In the genomic region with DNA sequence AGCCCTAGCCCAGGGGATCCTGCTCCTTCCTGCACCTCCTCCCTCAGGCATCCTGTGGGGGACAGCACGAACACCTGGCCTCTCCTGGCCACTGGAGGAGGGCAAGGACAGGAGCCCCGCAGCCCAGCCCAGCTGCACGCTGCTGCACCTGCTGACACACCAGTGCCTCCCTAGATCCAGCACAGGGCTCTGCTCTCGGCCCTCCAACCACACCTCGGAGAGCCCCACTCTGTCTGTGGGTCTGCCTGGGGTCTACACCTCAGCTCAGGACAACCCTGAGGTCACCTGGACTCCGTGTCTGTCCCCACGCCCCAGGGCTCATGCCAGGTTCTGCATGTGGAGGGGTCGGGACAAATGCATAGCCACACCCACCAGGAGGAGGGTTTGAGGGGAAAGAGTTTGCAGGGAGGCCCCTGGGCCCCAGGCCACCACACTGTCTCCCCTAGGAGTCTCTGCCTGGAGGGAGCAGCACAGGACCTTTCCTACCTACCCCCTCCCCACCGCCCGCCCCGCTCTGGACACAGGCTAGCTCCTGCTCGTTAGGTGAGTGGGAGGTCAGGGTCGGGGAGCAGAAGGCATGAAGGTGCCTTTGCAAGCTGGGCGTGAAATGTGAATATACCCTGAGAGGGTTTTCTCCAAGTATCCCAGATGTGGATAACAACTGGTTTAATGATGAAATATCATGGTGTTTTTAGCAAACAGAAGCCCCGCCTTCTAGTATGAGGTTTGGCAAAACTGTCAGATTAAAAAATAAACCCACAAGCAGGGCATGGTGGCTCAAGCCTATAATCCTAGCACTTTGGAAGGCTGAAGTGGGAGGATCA, we compare ENCODE assay signal across 9 cellular contexts. TPM values are rescaled to one million over a fixed set of nuclear protein-coding genes. Genes with fewer than 3 reads are reported as not detected.
A peak's percentile ranks its signal among the peaks of the same experiment; 100 is the strongest.
DNase-seq lines count a peak whose midpoint lies in the region; ATAC-seq and TF ChIP-seq lines count a peak whose summit lies in the region.
"Had no signal": no experiment of that assay in that cellular context is flagged by ENCODE, and none has a peak within 500 bp of the region (broad histone marks: within the 10 kb centered on the region; RNA-seq: fewer than 3 reads in every experiment).

No MANE protein-coding gene starts in this region.

- no peak for TF ChIP-seq POLR2A in vagina (IDR thresholded peaks at IDR 0.05)

- no peak for TF ChIP-seq CTCF in foreskin keratinocyte (conservative IDR thresholded peaks at IDR 0.05)
- TF ChIP-seq CTCF in vagina (IDR thresholded peaks at IDR 0.05) = no peak
- no peak for TF ChIP-seq CTCF in MM.1S (IDR thresholded peaks at IDR 0.05; ENCODE audit: low read length)

- H3K9me3 ChIP-seq in subcutaneous abdominal adipose tissue (ENCODE audit: control insufficient read depth in 5 of 5, low read length in 5 of 5) = no peaks in the 10 kb centered on the region
- H3K9me3 ChIP-seq in vagina = no peaks in the 10 kb centered on the region
- no peaks in the 10 kb centered on the region for H3K9me3 ChIP-seq in MM.1S (replicated peaks; ENCODE audit: insufficient read depth, low read length)

- H3K79me2 ChIP-seq in MM.1S (ENCODE audit: low read length) = no peaks in the 10 kb centered on the region

- intact Hi-C loops in vagina (cut with DNase I) = loop anchor here (10.0 kb wide), 1 partner anchor 245 kb away; no protein-coding TSS in a partner anchor

- no peak overlapping the region for H2AFZ ChIP-seq in MM.1S (ENCODE audit: low read length)

- H3K27ac ChIP-seq in foreskin keratinocyte (no peak overlapping the region), subcutaneous abdominal adipose tissue (ENCODE audit: low read depth, low read length) (peak overlapping the region; percentile 72), vagina (no peak overlapping the region), MM.1S (ENCODE audit: low read length) (no peak overlapping the region)

- ATAC-seq in foreskin keratinocyte = peak; percentile 36
- no peak for ATAC-seq in HG03159 (IDR thresholded peaks at IDR 0.05; ENCODE audit: unreplicated experiment)

- H3K27me3 ChIP-seq in foreskin keratinocyte (no peaks in the 10 kb centered on the region), subcutaneous abdominal adipose tissue (ENCODE audit: control insufficient read depth in 5 of 5, insufficient read depth in 4 of 5, low read length in 5 of 5) (no peaks in the 10 kb centered on the region), vagina (no peaks in the 10 kb centered on the region), MM.1S (replicated peaks; ENCODE audit: insufficient read depth, low read length) (peaks cover 8% of the 10 kb centered on the region)

- DNase-seq in activated effector memory CD4-positive, alpha-beta T cell treated with anti-CD3 and anti-CD28 coated beads, Interleukin-2, amount 50 U/mL, for 16 hours = peak; percentile 60
- no peak for DNase-seq in activated effector memory CD4-positive, alpha-beta T cell treated with Interleukin-2 at 50 U/mL for 16 hours
- DNase-seq in NCI-H510A (lab: John Stamatoyannopoulos, UW) (peak; percentile 78), foreskin keratinocyte (no peak), vagina (ENCODE audit: extremely low spot score in 2 of 2) (no peak), MM.1S (no peak)
- DNase-seq: NCI-H526 treated with DMSO at 0.1 percent for 48 hours had no signal

- H3K36me3 ChIP-seq in subcutaneous abdominal adipose tissue (ENCODE audit: control insufficient read depth in 5 of 5, insufficient read depth in 5 of 5, low read length in 5 of 5) = no peaks in the 10 kb centered on the region
- no peaks in the 10 kb centered on the region for H3K36me3 ChIP-seq in vagina
- no peaks in the 10 kb centered on the region for H3K36me3 ChIP-seq in MM.1S (replicated peaks; ENCODE audit: insufficient read depth, low read length)

- no peak overlapping the region for H3K4me3 ChIP-seq in subcutaneous abdominal adipose tissue (ENCODE audit: low read depth in 1 of 5, low read length in 5 of 5)
- H3K4me3 ChIP-seq in vagina = no peak overlapping the region
- no peak overlapping the region for H3K4me3 ChIP-seq in MM.1S (ENCODE audit: low read length)

- peak overlapping the region in 1 of 5 donors; percentile 19 for H3K9ac ChIP-seq in subcutaneous abdominal adipose tissue (ENCODE audit: low read length in 5 of 5)
- no peak overlapping the region for H3K9ac ChIP-seq in MM.1S (ENCODE audit: low read length)

- H3K4me2 ChIP-seq in MM.1S (ENCODE audit: low read depth, low read length) = no peak overlapping the region

- no peaks in the 10 kb centered on the region for H4K20me1 ChIP-seq in MM.1S (ENCODE audit: insufficient read depth, low read length)

- H3K4me1 ChIP-seq in foreskin keratinocyte (no peaks in the 10 kb centered on the region), subcutaneous abdominal adipose tissue (ENCODE audit: control insufficient read depth in 5 of 5, insufficient read depth in 5 of 5, low read length in 5 of 5) (peaks cover 4 to 51% (median 29%) of the 10 kb centered on the region in 5 donors), vagina (peaks cover 2% of the 10 kb centered on the region), MM.1S (ENCODE audit: low read length) (no peaks in the 10 kb centered on the region)

- no peaks in the 10 kb centered on the region for H3F3A ChIP-seq in MM.1S (ENCODE audit: insufficient read depth, low read length)

- no peaks in the 10 kb centered on the region for H3K9me2 ChIP-seq in MM.1S (replicated peaks; ENCODE audit: insufficient read depth, low read length)

RNA-seq across cellular contexts. Expression of a gene that starts 7.2 kb away (rescaled TPM):
- total RNA-seq in foreskin keratinocyte (10.5 and 12.5 TPM in 2 replicates), vagina (14.7 TPM)
- 11.0 and 14.0 TPM in 2 replicates for polyA plus RNA-seq in foreskin keratinocyte

RNA-seq across cellular contexts. Expression of a gene that starts 57.9 kb away (rescaled TPM):
- 4.4 and 4.6 TPM in 2 replicates for total RNA-seq in foreskin keratinocyte
- 3.6 and 4.0 TPM in 2 replicates for polyA plus RNA-seq in foreskin keratinocyte
- total RNA-seq in vagina = 4.9 TPM

Comparison
In these comparisons a context has a peak if more than half of its experiments do, and no peak if none do; other contexts are left out.
1. DNase-seq: peak in activated effector memory CD4-positive, alpha-beta T cell treated with anti-CD3 and anti-CD28 coated beads, Interleukin-2, amount 50 U/mL, for 16 hours (single experiment) and NCI-H510A (single experiment); none in activated effector memory CD4-positive, alpha-beta T cell treated with Interleukin-2 at 50 U/mL for 16 hours (single experiment), foreskin keratinocyte (0 of 2), vagina (0 of 2) and MM.1S (single experiment).